ENCODE assay signal across 12 cellular contexts in genomic region chr5:93831449-93831848, GRCh38.
DNase-seq lines count a peak whose midpoint lies in the region; ATAC-seq and TF ChIP-seq lines count a peak whose summit lies in the region.
"Had no signal": no experiment of that assay in that cellular context is flagged by ENCODE, and none has a peak within 500 bp of the region (broad histone marks: within the 10 kb centered on the region; RNA-seq: fewer than 3 reads in every experiment).

No MANE protein-coding gene starts in this region.

- H3K27ac ChIP-seq in RWPE1: no peak overlapping the region
- H3K27ac ChIP-seq: prostate gland, stomach had no signal

- DNase-seq in EH (ENCODE audit: low read depth) (peak; percentile 93), RWPE1 (ENCODE audit: low spot score) (peak; percentile 80), epithelial cell of esophagus (ENCODE audit: low read depth) (peak; percentile 86), omental fat pad (ENCODE audit: low spot score) (no peak)
- no peak for DNase-seq in stimulated activated CD4-positive, alpha-beta T cell treated with anti-CD3 and anti-CD28 coated beads, Interleukin-12 subunit alpha, Interleukin-12 subunit beta, amount 100 ng/mL, for 4 hours
- DNase-seq: GOT3, NCI-H2081 treated with DMSO at 0.1 percent for 48 hours, stomach had no signal

- POLR2A ChIA-PET in RWPE1 (lab: Yijun Ruan, JAX; ENCODE audit: low non-redundant PET): no interaction called here

- peak; percentile 75 for ATAC-seq in omental fat pad (ENCODE audit: low FRiP score)
- ATAC-seq in HG02571 (IDR thresholded peaks at IDR 0.05; ENCODE audit: unreplicated experiment): no peak
- ATAC-seq in GM18861 (IDR thresholded peaks at IDR 0.05; ENCODE audit: unreplicated experiment): no peak
- ATAC-seq in GM18520 (IDR thresholded peaks at IDR 0.05; ENCODE audit: unreplicated experiment): no peak

- H3K4me3 ChIP-seq in epithelial cell of esophagus (ENCODE audit: low read length): no peak overlapping the region
- H3K4me3 ChIP-seq: prostate gland, stomach had no signal

- TF ChIP-seq CTCF in RWPE1 (conservative IDR thresholded peaks at IDR 0.05; ENCODE audit: low read depth) (no peak), epithelial cell of esophagus (IDR thresholded peaks at IDR 0.05; ENCODE audit: insufficient read depth, low read depth, low read length, missing control alignments) (no peak), omental fat pad (IDR thresholded peaks at IDR 0.05) (no peak)

- CTCF ChIA-PET in RWPE1 (lab: Yijun Ruan, JAX): interaction anchor here (0.6 to 1.0 kb wide), 3 partner anchors 16 to 1506 kb away, joined by 3 to 4 read pairs (median 3); no protein-coding TSS in a partner anchor

Comparison
In these comparisons a context has a peak if more than half of its experiments do, and no peak if none do; other contexts are left out.
1. DNase-seq: peak in EH (single experiment), RWPE1 (single experiment) and epithelial cell of esophagus (single experiment); none in omental fat pad (single experiment) and stimulated activated CD4-positive, alpha-beta T cell treated with anti-CD3 and anti-CD28 coated beads, Interleukin-12 subunit alpha, Interleukin-12 subunit beta, amount 100 ng/mL, for 4 hours (single experiment).